Comparison of ENCODE assay signal across 30 cellular contexts in the genomic region with DNA sequence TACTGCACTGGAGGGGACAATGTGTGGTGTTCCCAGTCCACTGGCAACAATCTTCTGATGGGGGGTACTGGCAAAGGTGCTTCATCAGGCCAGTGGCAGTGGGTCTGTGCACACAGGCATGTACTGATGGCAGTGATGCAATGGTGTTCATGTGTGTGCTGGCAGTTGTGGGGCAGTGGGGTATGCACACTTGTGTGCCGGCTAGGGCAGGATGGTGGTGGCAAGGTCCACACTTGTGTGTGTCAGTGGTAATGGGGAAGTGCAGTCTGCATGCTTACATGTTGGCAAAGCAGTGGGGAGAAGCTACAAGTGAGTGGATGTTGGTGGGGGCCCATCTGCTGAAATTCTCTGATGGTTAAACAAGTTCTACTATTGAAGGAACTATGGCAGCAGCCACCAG.
"Had no signal": no experiment of that assay in that cellular context is flagged by ENCODE, and none has a peak within 500 bp of the region (broad histone marks: within the 10 kb centered on the region; RNA-seq: fewer than 3 reads in every experiment).

No MANE protein-coding gene starts in this region.

- H3K27ac Mint-ChIP-seq: activated CD4-positive, alpha-beta memory T cell treated with anti-CD3 and anti-CD28 coated beads for 36 hours; activated CD4-positive, alpha-beta T cell treated with anti-CD3 and anti-CD28 coated beads for 36 hours; activated CD4-positive, alpha-beta T cell treated with anti-CD3 and anti-CD28 coated beads, Interleukin-2, amount 10 ng/mL, durations not matched to agents 24 days and 14 days; activated CD8-positive, alpha-beta memory T cell treated with anti-CD3 and anti-CD28 coated beads, Interleukin-2, amount 10 ng/mL, durations not matched to agents 7 days and 5 days; activated CD8-positive, alpha-beta T cell treated with anti-CD3 and anti-CD28 coated beads, Interleukin-2, amount 10 ng/mL, durations not matched to agents 7 days and 5 days; activated naive CD4-positive, alpha-beta T cell treated with anti-CD3 and anti-CD28 coated beads for 36 hours; activated naive CD4-positive, alpha-beta T cell treated with anti-CD3 and anti-CD28 coated beads, Interleukin-2, amount 50 U/mL, for 24 hours; activated naive CD8-positive, alpha-beta T cell treated with anti-CD3 and anti-CD28 coated beads for 36 hours; activated naive CD8-positive, alpha-beta T cell treated with anti-CD3 and anti-CD28 coated beads, Interleukin-2, amount 50 U/mL, for 24 hours; activated T-helper 1 cell treated with anti-CD3 and anti-CD28 coated beads, Interleukin-12 subunit alpha, Interleukin-12 subunit beta, Interleukin-2, Interleukin-4 antibody, amounts not matched to agents 30 ng/mL and 10 ng/mL and 1 ng/mL, durations not matched to agents 14 hours and 24 hours and 36 hours; activated T-helper 2 cell treated with anti-CD3 and anti-CD28 coated beads, Interferon-gamma antibody, Interleukin-2, Interleukin-4, amounts not matched to agents 10 μg/mL and 5 μg/mL and 100 μg/mL, durations not matched to agents 14 hours and 24 hours and 36 hours; brain had no signal

- H3K27me3 ChIP-seq: adrenal gland, colonic mucosa, esophagus squamous epithelium, gastroesophageal sphincter, heart right ventricle had no signal

- H3K4me3 Mint-ChIP-seq: activated CD4-positive, alpha-beta memory T cell treated with anti-CD3 and anti-CD28 coated beads for 36 hours; activated CD4-positive, alpha-beta T cell treated with anti-CD3 and anti-CD28 coated beads for 36 hours; activated CD4-positive, alpha-beta T cell treated with anti-CD3 and anti-CD28 coated beads, Interleukin-2, amount 10 ng/mL, durations not matched to agents 24 days and 14 days; activated CD8-positive, alpha-beta memory T cell treated with anti-CD3 and anti-CD28 coated beads, Interleukin-2, amount 10 ng/mL, durations not matched to agents 7 days and 5 days; activated CD8-positive, alpha-beta T cell treated with anti-CD3 and anti-CD28 coated beads, Interleukin-2, amount 10 ng/mL, durations not matched to agents 7 days and 5 days; activated naive CD4-positive, alpha-beta T cell treated with anti-CD3 and anti-CD28 coated beads for 36 hours; activated naive CD4-positive, alpha-beta T cell treated with anti-CD3 and anti-CD28 coated beads, Interleukin-2, amount 50 U/mL, for 24 hours; activated naive CD8-positive, alpha-beta T cell treated with anti-CD3 and anti-CD28 coated beads for 36 hours; activated naive CD8-positive, alpha-beta T cell treated with anti-CD3 and anti-CD28 coated beads, Interleukin-2, amount 50 U/mL, for 24 hours; activated T-helper 1 cell treated with anti-CD3 and anti-CD28 coated beads, Interleukin-12 subunit alpha, Interleukin-12 subunit beta, Interleukin-2, Interleukin-4 antibody, amounts not matched to agents 30 ng/mL and 10 ng/mL and 1 ng/mL, durations not matched to agents 14 hours and 24 hours and 36 hours; brain had no signal

- DNase-seq: activated CD4-positive, alpha-beta memory T cell treated with anti-CD3 and anti-CD28 coated beads for 36 hours; activated CD4-positive, alpha-beta T cell treated with anti-CD3 and anti-CD28 coated beads for 36 hours; activated CD4-positive, alpha-beta T cell treated with anti-CD3 and anti-CD28 coated beads, Interleukin-2, amount 10 ng/mL, durations not matched to agents 24 days and 14 days; activated CD4-positive, CD25-positive, alpha-beta regulatory T cell; activated CD4-positive, CD25-positive, alpha-beta regulatory T cell treated with anti-CD3 and anti-CD28 coated beads, Interleukin-2, amount 50 U/mL, for 72 hours; activated CD8-positive, alpha-beta memory T cell treated with anti-CD3 and anti-CD28 coated beads, Interleukin-2, amount 10 ng/mL, durations not matched to agents 7 days and 5 days; activated CD8-positive, alpha-beta memory T cell treated with anti-CD3 and anti-CD28 coated beads, Interleukin-2, amount 50 U/mL, for 4 hours; activated CD8-positive, alpha-beta T cell treated with anti-CD3 and anti-CD28 coated beads, Interleukin-2, amount 10 ng/mL, durations not matched to agents 7 days and 5 days; activated effector memory CD4-positive, alpha-beta T cell treated with anti-CD3 and anti-CD28 coated beads, Interleukin-2, amount 50 U/mL, for 16 hours; activated naive CD4-positive, alpha-beta T cell treated with anti-CD3 and anti-CD28 coated beads for 36 hours; activated naive CD8-positive, alpha-beta T cell treated with anti-CD3 and anti-CD28 coated beads for 36 hours; activated naive CD8-positive, alpha-beta T cell treated with anti-CD3 and anti-CD28 coated beads, Interleukin-2, amount 50 U/mL, for 24 hours; activated T-cell treated with anti-CD3 and anti-CD28 coated beads, Interleukin-2, amount 50 U/mL, for 1 hour; activated T-cell treated with anti-CD3 and anti-CD28 coated beads, Interleukin-2, amount 50 U/mL, for 48 hours; adrenal gland; amygdala; colonic mucosa; effector CD8-positive, alpha-beta T cell; esophagus squamous epithelium; foreskin melanocyte; heart right ventricle; T-helper 2 cell had no signal

- H3K27ac ChIP-seq: adrenal gland, colonic mucosa, epithelial cell of prostate, esophagus squamous epithelium, gastroesophageal sphincter, heart right ventricle had no signal

- H3K9me3 ChIP-seq: adrenal gland, colonic mucosa, esophagus squamous epithelium, gastroesophageal sphincter had no signal

- H3K4me1 ChIP-seq: adrenal gland, colonic mucosa, esophagus squamous epithelium, gastroesophageal sphincter, heart right ventricle had no signal

- FAIRE-seq: endometrium, endothelial cell of umbilical vein had no signal

- H3K36me3 Mint-ChIP-seq: activated CD4-positive, alpha-beta memory T cell treated with anti-CD3 and anti-CD28 coated beads for 36 hours; activated CD8-positive, alpha-beta memory T cell treated with anti-CD3 and anti-CD28 coated beads, Interleukin-2, amount 10 ng/mL, durations not matched to agents 7 days and 5 days; activated naive CD8-positive, alpha-beta T cell treated with anti-CD3 and anti-CD28 coated beads for 36 hours; brain had no signal

- H3K27me3 Mint-ChIP-seq: activated CD4-positive, alpha-beta memory T cell treated with anti-CD3 and anti-CD28 coated beads for 36 hours; activated CD4-positive, alpha-beta T cell treated with anti-CD3 and anti-CD28 coated beads for 36 hours; activated CD4-positive, alpha-beta T cell treated with anti-CD3 and anti-CD28 coated beads, Interleukin-2, amount 10 ng/mL, durations not matched to agents 24 days and 14 days; activated CD8-positive, alpha-beta memory T cell treated with anti-CD3 and anti-CD28 coated beads, Interleukin-2, amount 10 ng/mL, durations not matched to agents 7 days and 5 days; activated naive CD4-positive, alpha-beta T cell treated with anti-CD3 and anti-CD28 coated beads, Interleukin-2, amount 50 U/mL, for 24 hours; activated naive CD8-positive, alpha-beta T cell treated with anti-CD3 and anti-CD28 coated beads for 36 hours; activated naive CD8-positive, alpha-beta T cell treated with anti-CD3 and anti-CD28 coated beads, Interleukin-2, amount 50 U/mL, for 24 hours had no signal

- H3K36me3 ChIP-seq: adrenal gland, colonic mucosa, esophagus squamous epithelium, gastroesophageal sphincter, heart right ventricle had no signal

- H3K4me1 Mint-ChIP-seq: activated CD4-positive, alpha-beta T cell treated with anti-CD3 and anti-CD28 coated beads for 36 hours; activated CD4-positive, alpha-beta T cell treated with anti-CD3 and anti-CD28 coated beads, Interleukin-2, amount 10 ng/mL, durations not matched to agents 24 days and 14 days; activated CD8-positive, alpha-beta memory T cell treated with anti-CD3 and anti-CD28 coated beads, Interleukin-2, amount 10 ng/mL, durations not matched to agents 7 days and 5 days; activated naive CD4-positive, alpha-beta T cell treated with anti-CD3 and anti-CD28 coated beads, Interleukin-2, amount 50 U/mL, for 24 hours; activated naive CD8-positive, alpha-beta T cell treated with anti-CD3 and anti-CD28 coated beads for 36 hours; activated naive CD8-positive, alpha-beta T cell treated with anti-CD3 and anti-CD28 coated beads, Interleukin-2, amount 50 U/mL, for 24 hours; brain had no signal

- H3K4me3 ChIP-seq: adrenal gland, colonic mucosa, esophagus squamous epithelium, gastroesophageal sphincter, heart right ventricle had no signal

- ATAC-seq: activated CD4-positive, alpha-beta T cell treated with anti-CD3 and anti-CD28 coated beads for 36 hours; activated CD8-positive, alpha-beta memory T cell treated with anti-CD3 and anti-CD28 coated beads, Interleukin-2, amount 10 ng/mL, durations not matched to agents 7 days and 5 days; activated CD8-positive, alpha-beta T cell treated with anti-CD3 and anti-CD28 coated beads, Interleukin-2, amount 10 ng/mL, durations not matched to agents 7 days and 5 days; activated naive CD8-positive, alpha-beta T cell treated with anti-CD3 and anti-CD28 coated beads, Interleukin-2, amount 50 U/mL, for 24 hours; gastroesophageal sphincter had no signal

- H3K9me3 Mint-ChIP-seq: activated CD4-positive, alpha-beta T cell treated with anti-CD3 and anti-CD28 coated beads, Interleukin-2, amount 10 ng/mL, durations not matched to agents 24 days and 14 days had no signal
